Comparison of ENCODE assay signal across 8 cellular contexts in genomic region chr3:189041482-189042090, GRCh38.
DNase-seq lines count a peak whose midpoint lies in the region; ATAC-seq and TF ChIP-seq lines count a peak whose summit lies in the region.

No MANE protein-coding gene starts in this region.

- no peak overlapping the region for H3K9ac ChIP-seq in PC-3 (ENCODE audit: low read length)

- POLR2A ChIA-PET in PC-3 (lab: Charles Lee; ENCODE audit: unreplicated experiment), result no interaction called here

- H3K9me3 ChIP-seq in PC-3 (ENCODE audit: low read length), result 0 out of 2 replicates have a peak, but pooled peaks cover 2% of the 10 kb centered on the region

- H3K4me3 ChIP-seq in PC-3 (ENCODE audit: low read length), result no peak overlapping the region

- no peaks in the 10 kb centered on the region for H3K79me2 ChIP-seq in PC-3 (ENCODE audit: low read length)

- H3K36me3 ChIP-seq in PC-3 (ENCODE audit: low read depth, low read length), result no peaks in the 10 kb centered on the region

- no peak overlapping the region for H3K4me2 ChIP-seq in PC-3 (ENCODE audit: low read length)

- no peaks in the 10 kb centered on the region for H4K20me1 ChIP-seq in PC-3 (ENCODE audit: low read length)

- no peaks in the 10 kb centered on the region for H3K9me2 ChIP-seq in PC-3 (replicated peaks; ENCODE audit: low read length)

- CTCF ChIA-PET in PC-3 (lab: Charles Lee), result interaction anchor here (0.7 to 1.2 kb wide), 2 partner anchors 47 to 91 kb away, joined by 3 to 4 read pairs; no protein-coding TSS in a partner anchor

- no peak overlapping the region for H3K27ac ChIP-seq in PC-3 (ENCODE audit: low read length)

- ATAC-seq in HG03565 (IDR thresholded peaks at IDR 0.05; ENCODE audit: unreplicated experiment), result peak; percentile 92
- peak; percentile 84 for ATAC-seq in PC-3
- ATAC-seq in left cardiac atrium, result peak in 1 of 2 donors; percentile 72

- H3K4me1 ChIP-seq in PC-3 (ENCODE audit: insufficient read depth, low read length), result no peaks in the 10 kb centered on the region

- DNase-seq in DMS53 treated with DMSO at 0.1 percent for 48 hours (lab: John Stamatoyannopoulos, UW; ENCODE audit: unreplicated experiment) (peak; percentile 60), GM20000 (ENCODE audit: low spot score) (peak; percentile 71), PC-3 (peak; percentile 75), activated T-helper 1 cell treated with Interleukin-2 at 50 U/mL for 16 hours (ENCODE audit: low read depth) (peak; percentile 56), left cardiac atrium (peak; percentile 28), NCI-H1048 (lab: John Stamatoyannopoulos, UW) (no peak)
- DNase-seq in stimulated activated CD4-positive, alpha-beta T cell treated with anti-CD3 and anti-CD28 coated beads, Interleukin-15, amount 100 ng/mL, for 24 hours, result peak; percentile 85

- TF ChIP-seq CTCF in GM20000 (IDR thresholded peaks at IDR 0.05; ENCODE audit: extremely low read depth, missing control alignments) (peak; percentile 67), PC-3 (conservative IDR thresholded peaks at IDR 0.05; ENCODE audit: low read depth, low read length) (peak; percentile 86)

- BruUV-seq in PC-3 (replicated peaks; lab: Mats Ljungman, UMichigan), result no TSS peak

- intact Hi-C loops in PC-3 (cut with micrococcal nuclease) (loop anchor here (2.0 to 5.0 kb wide), 4 partner anchors 64 to 1303 kb away; no protein-coding TSS in a partner anchor), left cardiac atrium (cut with DNase I) (no loop called here)

- no peak overlapping the region for H2AFZ ChIP-seq in PC-3 (ENCODE audit: low read length)

- H3F3A ChIP-seq in PC-3 (ENCODE audit: low read length, unreplicated experiment), result no peaks in the 10 kb centered on the region

- no peaks in the 10 kb centered on the region for H3K27me3 ChIP-seq in PC-3 (ENCODE audit: low read length)
